Comparison of ENCODE assay signal across 29 cellular contexts in genomic region chr6:79964607-79965081, GRCh38. TPM values are rescaled to one million over a fixed set of nuclear protein-coding genes. Genes with fewer than 3 reads are reported as not detected.
DNase-seq lines count a peak whose midpoint lies in the region; ATAC-seq, FAIRE-seq and TF ChIP-seq lines count a peak whose summit lies in the region.
"Had no signal": no experiment of that assay in that cellular context is flagged by ENCODE, and none has a peak within 500 bp of the region (broad histone marks: within the 10 kb centered on the region; RNA-seq: fewer than 3 reads in every experiment).

No MANE protein-coding gene starts in this region.

- TF ChIP-seq POLR2A in GM12891 (IDR thresholded peaks at IDR 0.05; ENCODE audit: low read depth, low read length): no peak

- no peaks in the 10 kb centered on the region for H3K36me3 ChIP-seq in BLaER1
- no peaks in the 10 kb centered on the region for H3K36me3 ChIP-seq in CD8-positive, alpha-beta T cell (ENCODE audit: insufficient read depth, low read length)
- H3K36me3 ChIP-seq: esophagus squamous epithelium, left ventricle myocardium inferior, neural progenitor cell, sigmoid colon, upper lobe of left lung had no signal

- POLR2A ChIA-PET in CD8-positive, alpha-beta T cell (lab: Charles Lee): interaction anchor here (0.9 to 1.3 kb wide), 2 partner anchors 16 to 17 kb away, joined by 3 to 4 read pairs; no protein-coding TSS in a partner anchor
- POLR2A ChIA-PET in T-cell (lab: Charles Lee): interaction anchor here in 1 of 2 donors (0.9 kb wide), 1 partner anchor 18 kb away, joined by 3 read pairs; no protein-coding TSS in a partner anchor

- no peaks in the 10 kb centered on the region for H3K9me3 ChIP-seq in BLaER1
- no peaks in the 10 kb centered on the region for H3K9me3 ChIP-seq in CD8-positive, alpha-beta T cell (ENCODE audit: low read length)
- H3K9me3 ChIP-seq: body of pancreas, esophagus squamous epithelium had no signal

- H3K4me3 Mint-ChIP-seq in CD8-positive, alpha-beta T cell: no peak overlapping the region
- no peak overlapping the region for H3K4me3 Mint-ChIP-seq in T-cell
- H3K4me3 Mint-ChIP-seq in effector memory CD8-positive, alpha-beta T cell: peak overlapping the region in 1 of 2 donors; percentile 52
- H3K4me3 Mint-ChIP-seq: neural progenitor cell had no signal

- H3K9me3 Mint-ChIP-seq in CD8-positive, alpha-beta T cell: peaks cover 14% of the 10 kb centered on the region
- H3K9me3 Mint-ChIP-seq in T-cell: peaks cover 10 to 37% (median 12%) of the 10 kb centered on the region in 3 donors
- H3K9me3 Mint-ChIP-seq in effector memory CD8-positive, alpha-beta T cell: peaks cover 5 to 15% of the 10 kb centered on the region in 2 donors

- H3K4me2 ChIP-seq in BLaER1: 0 out of 2 replicates have a peak overlapping the region, but pooled peaks have one; percentile 17
- H3K4me2 ChIP-seq: neural progenitor cell had no signal

- peak; percentile 82 for ATAC-seq in CD8-positive, alpha-beta T cell
- ATAC-seq in T-cell (replicated peaks in 1 of 4): peak in 2 of 4 experiments; percentile 74 to 81
- ATAC-seq in effector memory CD8-positive, alpha-beta T cell (replicated peaks): peak; percentile 90
- ATAC-seq: body of pancreas, foreskin keratinocyte had no signal

- no peaks in the 10 kb centered on the region for H3K27me3 Mint-ChIP-seq in CD8-positive, alpha-beta T cell (ENCODE audit: low read depth)
- H3K27me3 Mint-ChIP-seq in T-cell: peaks cover 0 to 14% of the 10 kb centered on the region in 2 donors
- peaks cover 17 to 27% of the 10 kb centered on the region in 2 donors for H3K27me3 Mint-ChIP-seq in effector memory CD8-positive, alpha-beta T cell

- peaks cover 9% of the 10 kb centered on the region; the same call in 1 of the 2 replicates for H3K4me1 ChIP-seq in BLaER1
- H3K4me1 ChIP-seq in CD8-positive, alpha-beta T cell (ENCODE audit: insufficient read depth, low read length): no peaks in the 10 kb centered on the region
- H3K4me1 ChIP-seq: body of pancreas, esophagus squamous epithelium, foreskin keratinocyte, left ventricle myocardium inferior, neural progenitor cell, sigmoid colon, upper lobe of left lung had no signal

- H3K27ac ChIP-seq in BLaER1: no peak overlapping the region
- no peak overlapping the region for H3K27ac ChIP-seq in CD8-positive, alpha-beta T cell (ENCODE audit: low read depth, low read length)
- H3K27ac ChIP-seq: body of pancreas, C4-2B, esophagus squamous epithelium, foreskin keratinocyte, left ventricle myocardium inferior, neural progenitor cell, sigmoid colon, upper lobe of left lung had no signal

- TF ChIP-seq CTCF in CD8-positive, alpha-beta T cell (IDR thresholded peaks at IDR 0.05): no peak

- no peaks in the 10 kb centered on the region for H4K20me1 ChIP-seq in BLaER1

- H3K9ac ChIP-seq in BLaER1: no peak overlapping the region
- H3K9ac ChIP-seq: neural progenitor cell had no signal

- CTCF ChIA-PET in CD8-positive, alpha-beta T cell (lab: Charles Lee): interaction anchor here (1.9 to 3.0 kb wide), 2 partner anchors 15 to 95 kb away, joined by 6 to 11 read pairs; no protein-coding TSS in a partner anchor
- CTCF ChIA-PET in T-cell (lab: Charles Lee): interaction anchor here (1.1 to 1.5 kb wide), 5 partner anchors 10 to 21 kb away, joined by 3 to 10 read pairs (median 4); no protein-coding TSS in a partner anchor

- intact Hi-C loops in CD8-positive, alpha-beta T cell (cut with DNase I, micrococcal nuclease): no loop called here

- DNase-seq in CD8-positive, alpha-beta T cell: peak in 1 of 7 experiments; percentile 27
- DNase-seq in T-cell: peak in 5 of 34 experiments; percentile 1 to 12 (median 11)
- peak in 2 of 3 experiments; percentile 34 to 37 for DNase-seq in effector memory CD8-positive, alpha-beta T cell
- no peak for DNase-seq in GM12891 (ENCODE audit: insufficient read length, low spot score)
- DNase-seq in inferior parietal cortex (ENCODE audit: extremely low spot score): no peak
- DNase-seq in putamen (ENCODE audit: low spot score): no peak
- DNase-seq: activated CD8-positive, alpha-beta memory T cell treated with anti-CD3 and anti-CD28 coated beads for 24 hours; activated gamma-delta T cell; body of pancreas; dermis blood vessel endothelial cell; esophagus squamous epithelium; foreskin keratinocyte; islet precursor cell; Karpas-422; left ventricle myocardium inferior; mesenchymal stem cell; NCI-H1436; NCI-H2107; OCI-M1; sigmoid colon; stimulated activated CD4-positive, alpha-beta T cell treated with anti-CD3 and anti-CD28 coated beads, Interleukin-4, amount 100 ng/mL, for 24 hours; substantia nigra; T-helper 1 cell; upper lobe of left lung had no signal

- H3K36me3 Mint-ChIP-seq in CD8-positive, alpha-beta T cell: no peaks in the 10 kb centered on the region
- peaks cover 8% of the 10 kb centered on the region for H3K36me3 Mint-ChIP-seq in T-cell
- H3K36me3 Mint-ChIP-seq in effector memory CD8-positive, alpha-beta T cell (ENCODE audit: insufficient read depth): no peaks in the 10 kb centered on the region
- H3K36me3 Mint-ChIP-seq: neural progenitor cell had no signal

- no peak overlapping the region for H3K4me3 ChIP-seq in BLaER1
- no peak overlapping the region for H3K4me3 ChIP-seq in CD8-positive, alpha-beta T cell (ENCODE audit: low read depth, low read length)
- H3K4me3 ChIP-seq: body of pancreas, esophagus squamous epithelium, left ventricle myocardium inferior, neural progenitor cell, sigmoid colon, upper lobe of left lung had no signal

- peak overlapping the region; percentile 65 for H3K27ac Mint-ChIP-seq in CD8-positive, alpha-beta T cell
- H3K27ac Mint-ChIP-seq in T-cell: peak overlapping the region; percentile 64 to 69
- peak overlapping the region in 1 of 2 donors; percentile 73 for H3K27ac Mint-ChIP-seq in effector memory CD8-positive, alpha-beta T cell
- H3K27ac Mint-ChIP-seq: neural progenitor cell had no signal

- H3K4me1 Mint-ChIP-seq in CD8-positive, alpha-beta T cell (ENCODE audit: low read depth): peaks cover 11% of the 10 kb centered on the region
- peaks cover 0 to 15% (median 8%) of the 10 kb centered on the region in 3 donors for H3K4me1 Mint-ChIP-seq in T-cell
- peaks cover 0 to 14% of the 10 kb centered on the region in 2 donors for H3K4me1 Mint-ChIP-seq in effector memory CD8-positive, alpha-beta T cell (ENCODE audit: low read depth in 2 of 2)
- H3K4me1 Mint-ChIP-seq: neural progenitor cell had no signal

- H3K27me3 ChIP-seq in BLaER1: no peaks in the 10 kb centered on the region
- H3K27me3 ChIP-seq in CD8-positive, alpha-beta T cell (ENCODE audit: insufficient read depth, low read length): no peaks in the 10 kb centered on the region
- H3K27me3 ChIP-seq: body of pancreas, esophagus squamous epithelium, neural progenitor cell, sigmoid colon, upper lobe of left lung had no signal

- FAIRE-seq in GM12891 (lab: Jason Lieb, UNC): no peak
- FAIRE-seq: endometrium, TTC549 had no signal

TF ChIP-seq in GM12891, 5 proteins besides CTCF, POLR2A, EP300 and RAD21:
- TF ChIP-seq PAX5 (IDR thresholded peaks at IDR 0.05; ENCODE audit: insufficient read depth, low read length, severe bottlenecking) (no peak), POLR2AphosphoS5 (IDR thresholded peaks at IDR 0.05; ENCODE audit: low read depth, low read length) (no peak), TAF1 (IDR thresholded peaks at IDR 0.05; ENCODE audit: low read depth, low read length) (no peak), SPI1 (IDR thresholded peaks at IDR 0.05; ENCODE audit: low read depth, low read length) (no peak), POU2F2 (IDR thresholded peaks at IDR 0.05; ENCODE audit: low read depth, low read length) (no peak)

RNA-seq across cellular contexts. Expression of gene ELOVL4, which starts 17.3 kb away (rescaled TPM):
- 1 to 10 TPM; 1.7 to 2.0 TPM for total RNA-seq in CD8-positive, alpha-beta T cell
- total RNA-seq in T-cell: 1 to 10 TPM in 3 of 5 donors, under 1 TPM in 2; 0.58 to 2.6 (median 1.6) TPM
- polyA plus RNA-seq in GM12891 (2012; ENCODE audit: low read depth, missing spikeins): 0.04 TPM

RNA-seq across cellular contexts. Expression of gene TTK, which starts 39.8 kb away (rescaled TPM):
- under 1 TPM; 0.30 to 0.97 TPM for total RNA-seq in CD8-positive, alpha-beta T cell
- total RNA-seq in T-cell: 1 to 10 TPM in 2 of 5 donors, under 1 TPM in 3; 0.38 to 1.2 (median 0.55) TPM
- polyA plus RNA-seq in GM12891 (2012; ENCODE audit: low read depth, missing spikeins): 14.8 TPM

Comparison
In these comparisons a context has a peak if more than half of its experiments do, and no peak if none do; other contexts are left out.
1. DNase-seq: peak in effector memory CD8-positive, alpha-beta T cell (2 of 3); none in GM12891 (single experiment), inferior parietal cortex (single experiment) and putamen (single experiment).